In the genomic region with DNA sequence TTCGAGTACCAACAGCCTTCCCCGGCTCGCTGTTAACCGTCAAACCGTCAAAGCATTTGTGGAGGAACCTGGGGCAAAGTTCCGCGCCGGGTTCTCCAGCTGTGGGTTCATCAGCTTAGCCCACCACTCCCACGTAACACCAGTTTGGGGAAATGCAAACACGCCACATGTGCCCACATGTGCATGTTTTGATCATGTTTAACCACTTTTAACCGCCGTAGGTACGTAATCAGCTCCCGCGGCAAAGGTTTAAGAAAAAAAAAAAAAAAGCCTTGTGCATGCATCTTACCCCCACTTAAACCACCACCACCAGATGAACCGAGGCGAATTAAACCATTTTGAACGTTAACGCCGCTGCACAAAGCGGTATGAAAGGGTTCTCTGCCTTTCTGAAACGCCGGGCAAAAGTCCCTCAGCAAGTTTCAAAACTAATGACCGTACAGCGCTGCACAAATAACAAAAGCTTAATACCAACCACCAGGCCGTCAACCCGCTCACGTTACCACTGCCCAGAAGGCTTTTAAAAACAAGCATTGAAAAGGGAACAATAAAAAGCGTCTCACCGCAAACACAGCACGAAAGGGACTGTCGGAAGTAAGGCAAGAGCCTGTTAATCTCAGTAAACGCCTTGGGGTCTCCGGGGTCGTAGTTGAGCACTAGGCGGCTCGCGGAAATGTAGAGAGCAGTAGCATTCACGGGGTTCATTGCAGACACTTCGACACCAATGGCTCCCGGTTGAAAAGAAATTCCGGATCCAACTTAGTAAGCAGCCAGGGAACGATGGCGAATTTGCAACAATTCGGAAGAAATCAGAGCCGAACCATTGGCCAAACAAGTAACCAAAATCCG, we compare ENCODE assay signal across 8 cellular contexts. TPM values are rescaled to one million over a fixed set of nuclear protein-coding genes. Genes with fewer than 3 reads are reported as not detected.
DNase-seq lines count a peak whose midpoint lies in the region; ATAC-seq and TF ChIP-seq lines count a peak whose summit lies in the region.

No MANE protein-coding gene starts in this region.

- peak overlapping the region; percentile 99 for H3K23ac ChIP-seq in neuronal stem cell (ENCODE audit: low read depth, low read length, poor library complexity)

- H3K4me3 Mint-ChIP-seq in activated T-cell treated with anti-CD3 and anti-CD28 coated beads, Interleukin-2, amount 50 U/mL, for 4 hours, result peak overlapping the region; percentile 99

- H3K27ac ChIP-seq in neuronal stem cell (replicated peaks; ENCODE audit: low read length), result peak overlapping the region; percentile 100
- H3K27ac ChIP-seq in thyroid gland, result peak overlapping the region; percentile 99 to 100 (median 100)

- peak overlapping the region; percentile 81 for H3K4me3 ChIP-seq in GM12865 (ENCODE audit: low read depth, low read length)
- peak overlapping the region; percentile 86 to 96 for H3K4me3 ChIP-seq in neuronal stem cell (ENCODE audit: low read length in 2 of 2)
- peak overlapping the region; percentile 72 to 81 (median 78) for H3K4me3 ChIP-seq in thyroid gland (replicated peaks in 1 of 3)

- no CpG with 5 or more reads among the region's 47 CpGs for WGBS in neuronal stem cell (ENCODE audit: extremely low coverage in 2 of 2, insufficient read length in 2 of 2, insufficient replicate concordance in 1 of 2), 2 donors
- 0 to 1% methylated on average over 47 of the region's 47 CpGs for WGBS in thyroid gland, 2 donors

- peak in 1 of 2 donors; percentile 39 for TF ChIP-seq POLR2A in thyroid gland (IDR thresholded peaks at IDR 0.05)

- no peak overlapping the region for H2AK5ac ChIP-seq in neuronal stem cell (ENCODE audit: low read depth, low read length)

- H2BK5ac ChIP-seq in neuronal stem cell (ENCODE audit: low read length), result peak overlapping the region; percentile 100

- H4K8ac ChIP-seq in neuronal stem cell (ENCODE audit: low read depth, low read length), result no peak overlapping the region

- H3K36me3 Mint-ChIP-seq in activated T-cell treated with anti-CD3 and anti-CD28 coated beads, Interleukin-2, amount 50 U/mL, for 4 hours (ENCODE audit: insufficient read depth), result peaks cover 14% of the 10 kb centered on the region

- H4K91ac ChIP-seq in neuronal stem cell (ENCODE audit: low read depth, low read length, poor library complexity), result no peak overlapping the region

- peaks cover 52% of the 10 kb centered on the region for H3K4me1 Mint-ChIP-seq in activated T-cell treated with anti-CD3 and anti-CD28 coated beads, Interleukin-2, amount 50 U/mL, for 4 hours (ENCODE audit: low read depth)

- H3K36me3 ChIP-seq in neuronal stem cell (replicated peaks in 1 of 2; ENCODE audit: control insufficient read depth in 2 of 2, insufficient read depth in 2 of 2, low read length in 2 of 2) (peaks cover 0 to 22% of the 10 kb centered on the region in 2 donors), thyroid gland (no peaks in the 10 kb centered on the region)

- peaks cover 4% of the 10 kb centered on the region for H3K79me1 ChIP-seq in neuronal stem cell (ENCODE audit: low read depth, low read length)

- TF ChIP-seq CTCF in GM12865 (IDR thresholded peaks at IDR 0.05; ENCODE audit: insufficient read depth, low read depth, low read length, missing control alignments) (no peak), thyroid gland (IDR thresholded peaks at IDR 0.05) (no peak)

- intact Hi-C loops in thyroid gland (cut with DNase I), result loop anchor here (5.0 to 10.0 kb wide), 3 partner anchors 53 to 560 kb away; a partner anchor contains a TSS

- H2AFZ ChIP-seq in neuronal stem cell (ENCODE audit: low read length), result peak overlapping the region; percentile 96

- H3K9me3 Mint-ChIP-seq in activated T-cell treated with anti-CD3 and anti-CD28 coated beads, Interleukin-2, amount 50 U/mL, for 4 hours, result no peaks in the 10 kb centered on the region

- H3K14ac ChIP-seq in neuronal stem cell (ENCODE audit: low read length), result no peak overlapping the region

- peak in 1 of 2 donors; percentile 1 for ATAC-seq in activated T-cell treated with anti-CD3 and anti-CD28 coated beads, Interleukin-2, amount 50 U/mL, for 4 hours

- peak overlapping the region; percentile 99 for H3K18ac ChIP-seq in neuronal stem cell (ENCODE audit: low read length)

- H2BK15ac ChIP-seq in neuronal stem cell (ENCODE audit: low read length), result peak overlapping the region; percentile 81

- peaks cover 0 to 12% of the 10 kb centered on the region in 2 donors for H3K9me3 ChIP-seq in neuronal stem cell (replicated peaks in 1 of 2; ENCODE audit: control insufficient read depth in 2 of 2, insufficient read depth in 1 of 2, low read depth in 1 of 2, low read length in 2 of 2)
- H3K9me3 ChIP-seq in thyroid gland, result no peaks in the 10 kb centered on the region

- no peak overlapping the region for H2BK12ac ChIP-seq in neuronal stem cell (ENCODE audit: low read length)

- H2BK120ac ChIP-seq in neuronal stem cell (ENCODE audit: low read depth, low read length), result no peak overlapping the region

- DNase-seq in GM12865 (ENCODE audit: low read depth) (peak; percentile 68), NOMO-1 treated with dmso at 0.1 percent for 144 hours (lab: John Stamatoyannopoulos, UW; ENCODE audit: unreplicated experiment) (peak; percentile 47), fibroblast of peridontal ligament (ENCODE audit: extremely low read depth) (peak; percentile 27), neuronal stem cell (ENCODE audit: low spot score) (peak; percentile 37), thyroid gland (peak; percentile 25 to 37), HuH-7 (ENCODE audit: low spot score) (no peak), putamen (ENCODE audit: low spot score) (no peak)
- DNase-seq in activated T-cell treated with anti-CD3 and anti-CD28 coated beads, Interleukin-2, amount 50 U/mL, for 4 hours, result peak; percentile 54

- peaks cover 2% of the 10 kb centered on the region for H3K27me3 Mint-ChIP-seq in activated T-cell treated with anti-CD3 and anti-CD28 coated beads, Interleukin-2, amount 50 U/mL, for 4 hours (ENCODE audit: low read depth)

- H3K4me1 ChIP-seq in neuronal stem cell (ENCODE audit: control insufficient read depth in 2 of 2, insufficient read depth in 1 of 2, low read depth in 1 of 2, low read length in 2 of 2) (peaks cover 3 to 8% of the 10 kb centered on the region in 2 donors), thyroid gland (peaks cover 31 to 37% of the 10 kb centered on the region in 2 donors)

- H3K27me3 ChIP-seq in neuronal stem cell (ENCODE audit: control insufficient read depth in 3 of 3, insufficient read depth in 3 of 3, low read depth in 1 of 3, low read length in 3 of 3) (no peaks in the 10 kb centered on the region), thyroid gland (no peaks in the 10 kb centered on the region)

- H3K4me2 ChIP-seq in neuronal stem cell (ENCODE audit: insufficient read depth, low read length, poor library complexity, severe bottlenecking), result peak overlapping the region; percentile 80

- H3K4ac ChIP-seq in neuronal stem cell (ENCODE audit: low read length), result no peak overlapping the region

- H3K9ac ChIP-seq in neuronal stem cell (ENCODE audit: low read depth, low read length, poor library complexity), result peak overlapping the region; percentile 99

RNA-seq across cellular contexts. Expression of a gene that starts 1.5 kb away (rescaled TPM):
- total RNA-seq in activated T-cell treated with anti-CD3 and anti-CD28 coated beads, Interleukin-2, amount 50 U/mL, for 4 hours, result 10 to 100 TPM; 42.8 to 47.2 (median 46.8) TPM
- polyA plus RNA-seq in neuronal stem cell (2013, experiment 1 of 2), result 24.4 TPM
- polyA plus RNA-seq in neuronal stem cell (2013, experiment 2 of 2), result 29.0 TPM
- 10 to 100 TPM; 28.6 to 55.8 (median 44.4) TPM for total RNA-seq in thyroid gland

RNA-seq across cellular contexts. Expression of a gene that starts 55.5 kb away (rescaled TPM):
- total RNA-seq in activated T-cell treated with anti-CD3 and anti-CD28 coated beads, Interleukin-2, amount 50 U/mL, for 4 hours, result 10 to 100 TPM; 31.2 to 40.5 (median 38.5) TPM
- polyA plus RNA-seq in neuronal stem cell (2013, experiment 1 of 2), result 41.6 TPM
- polyA plus RNA-seq in neuronal stem cell (2013, experiment 2 of 2), result 42.2 TPM
- total RNA-seq in thyroid gland, result 10 to 100 TPM; 31.2 to 95.8 (median 60.3) TPM

Comparison
In these comparisons a context has a peak if more than half of its experiments do, and no peak if none do; other contexts are left out.
1. DNase-seq: peak in GM12865 (single experiment), NOMO-1 treated with dmso at 0.1 percent for 144 hours (single experiment), activated T-cell treated with anti-CD3 and anti-CD28 coated beads, Interleukin-2, amount 50 U/mL, for 4 hours (single experiment), fibroblast of peridontal ligament (single experiment), neuronal stem cell (single experiment) and thyroid gland (2 of 2); none in HuH-7 (single experiment) and putamen (single experiment).
2. Peak in every context shown above with its lines, with median percentiles within 50 percentile points of each other: H3K4me3 ChIP-seq.